9 cellular contexts compared by ENCODE assay signal in the genomic region with DNA sequence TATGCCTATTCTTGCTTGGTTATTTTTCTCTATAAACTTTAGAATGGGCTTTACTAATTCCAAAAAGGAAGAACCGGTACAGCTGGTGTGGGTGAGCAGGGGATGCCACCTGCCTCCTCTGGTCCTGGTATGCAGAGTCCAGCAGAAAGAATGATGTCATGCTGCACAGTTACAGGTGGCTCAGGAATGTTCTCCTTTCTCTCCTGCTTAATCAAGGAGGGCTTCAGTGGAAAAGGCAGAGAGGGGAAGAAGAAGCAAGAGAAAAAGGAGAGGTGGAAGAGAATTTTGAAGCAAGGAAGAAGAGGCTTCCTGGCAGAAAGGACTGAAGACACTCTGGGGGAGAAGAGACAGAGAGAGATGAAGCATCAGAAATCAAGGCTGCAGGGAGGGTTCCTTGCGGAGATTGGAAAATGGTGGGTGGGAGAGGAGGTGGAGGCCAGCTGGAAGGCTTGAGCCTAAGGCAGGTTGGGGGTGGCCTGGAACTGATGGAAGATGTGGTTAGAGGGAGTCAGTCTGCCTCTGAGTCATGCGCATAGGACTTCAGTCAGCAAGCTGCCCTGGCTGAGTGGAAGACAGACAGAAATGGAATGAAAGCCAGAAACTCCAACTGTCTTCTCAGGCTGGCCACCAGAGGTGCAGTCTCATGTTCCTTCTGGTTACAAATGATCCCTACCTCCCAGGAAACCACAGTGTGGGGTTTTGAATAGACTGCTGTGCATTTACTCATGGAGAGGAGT.
DNase-seq lines count a peak whose midpoint lies in the region; ATAC-seq and TF ChIP-seq lines count a peak whose summit lies in the region.
"Had no signal": no experiment of that assay in that cellular context is flagged by ENCODE, and none has a peak within 500 bp of the region (broad histone marks: within the 10 kb centered on the region; RNA-seq: fewer than 3 reads in every experiment).

No MANE protein-coding gene starts in this region.

- H4K91ac ChIP-seq in H9 (ENCODE audit: insufficient read length, low read depth, low read length) = no peak overlapping the region

- H4K8ac ChIP-seq in H9 (replicated peaks; ENCODE audit: insufficient read length, low read depth, low read length) = no peak overlapping the region

- H2BK20ac ChIP-seq in H9 (ENCODE audit: low read depth, low read length, poor library complexity, severe bottlenecking) = no peak overlapping the region

- no peak overlapping the region for H2BK5ac ChIP-seq in H9 (ENCODE audit: insufficient read length, low read length)

- no peak overlapping the region for H3K14ac ChIP-seq in H9 (ENCODE audit: insufficient read depth, low read length)

- no CpG with 5 or more reads among the region's 3 CpGs for WGBS in H9 (ENCODE audit: extremely low coverage, insufficient read length, low lambda C conversion rate)

- H3K36me3 Mint-ChIP-seq in H9 (ENCODE audit: insufficient read depth in 1 of 3, low read depth in 3 of 3) = no peaks in the 10 kb centered on the region
- no peaks in the 10 kb centered on the region for H3K36me3 Mint-ChIP-seq in activated CD4-positive, alpha-beta memory T cell treated with anti-CD3 and anti-CD28 coated beads, Interleukin-2, amount 10 ng/mL, durations not matched to agents 7 days and 5 days (ENCODE audit: low read depth)

- TF ChIP-seq CTCF in AG04450 (IDR thresholded peaks at IDR 0.05; ENCODE audit: low read depth, low read length) (peak; percentile 52), H9 (conservative IDR thresholded peaks at IDR 0.05) (peak; percentile 60)

- no peak overlapping the region for H3K18ac ChIP-seq in H9 (ENCODE audit: insufficient read length, low read depth, low read length)

- H2AFZ ChIP-seq in H9 (ENCODE audit: low read length) = no peak overlapping the region

- no peak overlapping the region for H3K4ac ChIP-seq in H9 (ENCODE audit: low read depth, low read length)

- no peak overlapping the region for H3K27ac Mint-ChIP-seq in H9
- H3K27ac Mint-ChIP-seq in activated CD4-positive, alpha-beta memory T cell treated with anti-CD3 and anti-CD28 coated beads, Interleukin-2, amount 10 ng/mL, durations not matched to agents 7 days and 5 days = no peak overlapping the region

- no peak overlapping the region for H3K4me3 ChIP-seq in AG04450 (ENCODE audit: low read depth, low read length)

- in situ Hi-C loops in SK-MEL-5 (cut with HindIII; ENCODE audit: low pct_unique_long_range_greater_than_20kb, low sequenced_read_pairs) = no loop called here

- no peaks in the 10 kb centered on the region for H3K79me2 ChIP-seq in H9 (ENCODE audit: insufficient read depth, low read length)

- no peak overlapping the region for H3K27ac ChIP-seq in AG04450 (ENCODE audit: low read depth, low read length)
- H3K27ac ChIP-seq in H9 (ENCODE audit: insufficient read length, low read depth, low read length) = no peak overlapping the region

- no peak overlapping the region for H3K9ac ChIP-seq in H9 (ENCODE audit: extremely low read depth, insufficient read length, low read length)

- no peaks in the 10 kb centered on the region for H3K4me1 ChIP-seq in H9 (ENCODE audit: insufficient read depth, low read length)

- no peak overlapping the region for H2BK15ac ChIP-seq in H9 (ENCODE audit: low read depth, low read length)

- no peak overlapping the region for H3K23ac ChIP-seq in H9 (ENCODE audit: insufficient read length, low read depth, low read length)

- H3K23me2 ChIP-seq in H9 (ENCODE audit: insufficient read length, low read depth, low read length, poor library complexity, severe bottlenecking) = no peaks in the 10 kb centered on the region

- intact Hi-C loops in sciatic nerve (cut with DNase I) = no loop called here

- H3K4me1 Mint-ChIP-seq in H9 = peaks cover 14 to 15% of the 10 kb centered on the region in 2 experiments
- H3K4me1 Mint-ChIP-seq in activated CD4-positive, alpha-beta memory T cell treated with anti-CD3 and anti-CD28 coated beads, Interleukin-2, amount 10 ng/mL, durations not matched to agents 7 days and 5 days = no peaks in the 10 kb centered on the region
- H3K4me1 Mint-ChIP-seq: central memory CD8-positive, alpha-beta T cell had no signal

- H3K4me2 ChIP-seq in H9 (ENCODE audit: insufficient read depth, insufficient read length, low read length) = no peak overlapping the region

- ATAC-seq in GM19395 (IDR thresholded peaks at IDR 0.05; ENCODE audit: unreplicated experiment) = no peak
- no peak for ATAC-seq in sciatic nerve
- ATAC-seq in HG03280 (IDR thresholded peaks at IDR 0.05; ENCODE audit: unreplicated experiment) = no peak

- no peak overlapping the region for H2AK5ac ChIP-seq in H9 (ENCODE audit: insufficient read length, low read length)

- H4K20me1 ChIP-seq in H9 (ENCODE audit: control insufficient read depth, insufficient read depth, insufficient read length) = no peaks in the 10 kb centered on the region

- no peak overlapping the region for H3T11ph ChIP-seq in H9 (ENCODE audit: low read length)

- H3K27me3 ChIP-seq in AG04450 (ENCODE audit: control insufficient read depth, insufficient read depth, low read length) = peaks cover 17% of the 10 kb centered on the region
- H3K27me3 ChIP-seq in H9 (ENCODE audit: insufficient read depth, low read length) = no peaks in the 10 kb centered on the region

- DNase-seq in AG04450 (ENCODE audit: low read depth, low spot score) (peak; percentile 15), H9 (peak; percentile 74), SK-MEL-5 (ENCODE audit: low read depth, low spot score) (peak; percentile 84), hepatic stellate cell (ENCODE audit: low spot score) (peak; percentile 74), sciatic nerve (ENCODE audit: low spot score) (no peak)
- no peak for DNase-seq in activated CD4-positive, alpha-beta memory T cell treated with anti-CD3 and anti-CD28 coated beads, Interleukin-2, amount 10 ng/mL, durations not matched to agents 7 days and 5 days

- peaks cover 0 to 2% of the 10 kb centered on the region in 2 experiments; a peak in 2 of 5 replicates for H3K9me3 Mint-ChIP-seq in H9
- H3K9me3 Mint-ChIP-seq in activated CD4-positive, alpha-beta memory T cell treated with anti-CD3 and anti-CD28 coated beads, Interleukin-2, amount 10 ng/mL, durations not matched to agents 7 days and 5 days = no peaks in the 10 kb centered on the region

- H3K9me3 ChIP-seq in AG04450 (ENCODE audit: control insufficient read depth, insufficient read depth, low read length) (no peaks in the 10 kb centered on the region), H9 (ENCODE audit: control insufficient read depth, low read depth, low read length) (no peaks in the 10 kb centered on the region)

- H3K4me3 Mint-ChIP-seq in H9 = no peak overlapping the region
- no peak overlapping the region for H3K4me3 Mint-ChIP-seq in activated CD4-positive, alpha-beta memory T cell treated with anti-CD3 and anti-CD28 coated beads, Interleukin-2, amount 10 ng/mL, durations not matched to agents 7 days and 5 days
- H3K4me3 Mint-ChIP-seq: central memory CD8-positive, alpha-beta T cell had no signal

- CTCF ChIA-PET in AG04450 (lab: Charles Lee) = interaction anchor here (0.8 to 1.3 kb wide), 2 partner anchors 9 to 112 kb away, joined by 3 read pairs; no protein-coding TSS in a partner anchor
- CTCF ChIA-PET in activated CD4-positive, alpha-beta memory T cell treated with anti-CD3 and anti-CD28 coated beads, Interleukin-2, amount 10 ng/mL, durations not matched to agents 7 days and 5 days (lab: Charles Lee) = interaction anchor here (1.4 to 1.5 kb wide), 2 partner anchors 54 to 79 kb away, joined by 3 read pairs; no protein-coding TSS in a partner anchor

- POLR2A ChIA-PET in AG04450 (lab: Yijun Ruan, JAX) = no interaction called here
- POLR2A ChIA-PET in activated CD4-positive, alpha-beta memory T cell treated with anti-CD3 and anti-CD28 coated beads, Interleukin-2, amount 10 ng/mL, durations not matched to agents 7 days and 5 days (lab: Charles Lee) = no interaction called here

- no peak overlapping the region for H2BK12ac ChIP-seq in H9 (ENCODE audit: insufficient read length, low read depth, low read length)

- no peak overlapping the region for H3K56ac ChIP-seq in H9 (ENCODE audit: insufficient read length, low read depth, low read length)

- no peak overlapping the region for H4K5ac ChIP-seq in H9 (ENCODE audit: insufficient read length, low read depth, low read length)

- H3K79me1 ChIP-seq in H9 (ENCODE audit: insufficient read depth, low read depth, low read length, poor library complexity, severe bottlenecking) = no peaks in the 10 kb centered on the region

- no peak overlapping the region for H2BK120ac ChIP-seq in H9 (ENCODE audit: low read depth, low read length, poor library complexity, severe bottlenecking)

- peaks cover 36% of the 10 kb centered on the region for H3K27me3 Mint-ChIP-seq in H9 (ENCODE audit: low read depth)
- H3K27me3 Mint-ChIP-seq in activated CD4-positive, alpha-beta memory T cell treated with anti-CD3 and anti-CD28 coated beads, Interleukin-2, amount 10 ng/mL, durations not matched to agents 7 days and 5 days = peaks cover 33% of the 10 kb centered on the region

Comparison
In these comparisons a context has a peak if more than half of its experiments do, and no peak if none do; other contexts are left out.
1. DNase-seq: peak in AG04450 (single experiment), H9 (single experiment), SK-MEL-5 (single experiment) and hepatic stellate cell (single experiment); none in activated CD4-positive, alpha-beta memory T cell treated with anti-CD3 and anti-CD28 coated beads, Interleukin-2, amount 10 ng/mL, durations not matched to agents 7 days and 5 days (single experiment) and sciatic nerve (single experiment).